10 cellular contexts compared by ENCODE assay signal in genomic region chr2:31696068-31696467, GRCh38.
"Had no signal": no experiment of that assay in that cellular context is flagged by ENCODE, and none has a peak within 500 bp of the region (broad histone marks: within the 10 kb centered on the region; RNA-seq: fewer than 3 reads in every experiment).

No MANE protein-coding gene starts in this region.

- H3K4me3 ChIP-seq: GM23248, HAP-1, K562 had no signal

- H3K27ac ChIP-seq: GM23248, HL-60 had no signal

- H3K27ac Mint-ChIP-seq: HFFc6 had no signal

- H3K36me3 ChIP-seq: HAP-1 had no signal

- FAIRE-seq: K562 had no signal

- ATAC-seq: HCT116, K562 had no signal

- H3K4me3 Mint-ChIP-seq: HFFc6 had no signal

- DNase-seq: GM23248, GOT3, H7, HFFc6, IMR-90, KG1 had no signal

- H2AFZ ChIP-seq: GM23248 had no signal

- H3K4me1 ChIP-seq: HAP-1 had no signal

- H3K9ac ChIP-seq: GM23248 had no signal
